ENCODE assay signal across 8 cellular contexts in genomic region chr4:9703391-9703790, GRCh38.
DNase-seq lines count a peak whose midpoint lies in the region; ATAC-seq, FAIRE-seq and TF ChIP-seq lines count a peak whose summit lies in the region.

No MANE protein-coding gene starts in this region.

- peak; percentile 84 for TF ChIP-seq CTCF in MCF 10A (IDR thresholded peaks at IDR 0.05; ENCODE audit: unreplicated experiment)
- TF ChIP-seq CTCF in lower leg skin (IDR thresholded peaks at IDR 0.05) = no peak

- H3K4me1 Mint-ChIP-seq in T-helper 2 cell treated with Interferon-gamma antibody and Interleukin-4, amounts not matched to agents 5 μg/mL and 100 μg/mL, for 36 hours (ENCODE audit: low read depth) = peaks cover 17% of the 10 kb centered on the region
- H3K4me1 Mint-ChIP-seq in MCF 10A (ENCODE audit: insufficient read depth, unreplicated experiment) = peaks cover 12% of the 10 kb centered on the region

- 9 to 12% methylated on average over 11 of the region's 11 CpGs for WGBS in lower leg skin, 2 donors

- CTCF ChIA-PET in MCF 10A (lab: Yijun Ruan, JAX) = interaction anchor here (0.6 to 2.2 kb wide), 11 partner anchors 9 to 848 kb away, joined by 3 to 13 read pairs (median 3); no protein-coding TSS in a partner anchor

- peak overlapping the region; percentile 20 for H3K4me3 Mint-ChIP-seq in T-helper 2 cell treated with Interferon-gamma antibody and Interleukin-4, amounts not matched to agents 5 μg/mL and 100 μg/mL, for 36 hours
- no peak overlapping the region for H3K4me3 Mint-ChIP-seq in MCF 10A (ENCODE audit: unreplicated experiment)

- peak; percentile 56 for DNase-seq in GM12891 (ENCODE audit: insufficient read length, low spot score)
- DNase-seq in NCI-H1092 (lab: John Stamatoyannopoulos, UW) = peak; percentile 69
- DNase-seq in T-helper 2 cell treated with Interferon-gamma antibody and Interleukin-4, amounts not matched to agents 5 μg/mL and 100 μg/mL, for 36 hours (ENCODE audit: low spot score) = peak; percentile 64
- DNase-seq in MCF 10A (ENCODE audit: unreplicated experiment) = peak; percentile 76
- DNase-seq in lower leg skin (ENCODE audit: low spot score in 2 of 2) = peak; percentile 52 to 94
- peak; percentile 13 to 14 for DNase-seq in stimulated activated CD8-positive, alpha-beta memory T cell treated with anti-CD3 and anti-CD28 coated beads, Interleukin-2, amount 100 ng/mL, for 1 hour (ENCODE audit: low read depth in 2 of 2)

- intact Hi-C loops in MCF 10A (cut with micrococcal nuclease) = loop anchor here (1.0 to 2.0 kb wide), 3 partner anchors 60 to 359 kb away; no protein-coding TSS in a partner anchor
- intact Hi-C loops in lower leg skin (cut with DNase I; ENCODE audit: low total_unique reads) = no loop called here

- H3K27me3 Mint-ChIP-seq in T-helper 2 cell treated with Interferon-gamma antibody and Interleukin-4, amounts not matched to agents 5 μg/mL and 100 μg/mL, for 36 hours (ENCODE audit: low read depth) = no peaks in the 10 kb centered on the region
- no peaks in the 10 kb centered on the region for H3K27me3 Mint-ChIP-seq in MCF 10A (ENCODE audit: insufficient read depth, unreplicated experiment)

- no peaks in the 10 kb centered on the region for H3K36me3 Mint-ChIP-seq in T-helper 2 cell treated with Interferon-gamma antibody and Interleukin-4, amounts not matched to agents 5 μg/mL and 100 μg/mL, for 36 hours (ENCODE audit: low read depth)
- no peaks in the 10 kb centered on the region for H3K36me3 Mint-ChIP-seq in MCF 10A (ENCODE audit: insufficient read depth, unreplicated experiment)

- no TSS peak for BruUV-seq in MCF 10A (replicated peaks; lab: Mats Ljungman, UMichigan)

- no peak overlapping the region for H3K4me3 ChIP-seq in lower leg skin (ENCODE audit: low read depth, poor library complexity, severe bottlenecking)

- no peak for FAIRE-seq in GM12891 (lab: Jason Lieb, UNC)

- POLR2A ChIA-PET in MCF 10A (lab: Yijun Ruan, JAX) = no interaction called here

- H3K9me3 Mint-ChIP-seq in T-helper 2 cell treated with Interferon-gamma antibody and Interleukin-4, amounts not matched to agents 5 μg/mL and 100 μg/mL, for 36 hours = no peaks in the 10 kb centered on the region
- H3K9me3 Mint-ChIP-seq in MCF 10A (ENCODE audit: unreplicated experiment) = no peaks in the 10 kb centered on the region

- no peak for ATAC-seq in GM21825 (IDR thresholded peaks at IDR 0.05; ENCODE audit: unreplicated experiment)
- no peak for ATAC-seq in HG02840 (IDR thresholded peaks at IDR 0.05; ENCODE audit: low FRiP score, unreplicated experiment)

- TF ChIP-seq POLR2A in GM12891 (IDR thresholded peaks at IDR 0.05; ENCODE audit: low read depth, low read length) (no peak), lower leg skin (IDR thresholded peaks at IDR 0.05) (no peak)

- H3K27ac Mint-ChIP-seq in T-helper 2 cell treated with Interferon-gamma antibody and Interleukin-4, amounts not matched to agents 5 μg/mL and 100 μg/mL, for 36 hours = no peak overlapping the region
- no peak overlapping the region for H3K27ac Mint-ChIP-seq in MCF 10A (ENCODE audit: low read depth, unreplicated experiment)

TF ChIP-seq in GM12891, 5 proteins besides CTCF, POLR2A, EP300 and RAD21:
- TF ChIP-seq TAF1 (IDR thresholded peaks at IDR 0.05; ENCODE audit: low read depth, low read length) = no peak
- TF ChIP-seq POLR2AphosphoS5 (IDR thresholded peaks at IDR 0.05; ENCODE audit: low read depth, low read length) = no peak
- no peak for TF ChIP-seq SPI1 (IDR thresholded peaks at IDR 0.05; ENCODE audit: low read depth, low read length)
- TF ChIP-seq PAX5 (IDR thresholded peaks at IDR 0.05; ENCODE audit: insufficient read depth, low read length, severe bottlenecking) = no peak
- TF ChIP-seq POU2F2 (IDR thresholded peaks at IDR 0.05; ENCODE audit: low read depth, low read length) = no peak

Comparison
In these comparisons a context has a peak if more than half of its experiments do, and no peak if none do; other contexts are left out.
1. DNase-seq: peak in every context shown above with its lines; median percentile 76 in MCF 10A; 73 in lower leg skin; 69 in NCI-H1092; 64 in T-helper 2 cell treated with Interferon-gamma antibody and Interleukin-4, amounts not matched to agents 5 μg/mL and 100 μg/mL, for 36 hours; 56 in GM12891; 14 in stimulated activated CD8-positive, alpha-beta memory T cell treated with anti-CD3 and anti-CD28 coated beads, Interleukin-2, amount 100 ng/mL, for 1 hour.